ENCODE assay signal across 1 cellular context in genomic region chr17:49363251-49363650, GRCh38.
A peak's percentile ranks its signal among the peaks of the same experiment; 100 is the strongest.
TF ChIP-seq lines count a peak whose summit lies in the region.

No MANE protein-coding gene starts in this region.

TF ChIP-seq in HEK293, 187 proteins besides CTCF, POLR2A, EP300 and RAD21:
- TF ChIP-seq ZBTB11 (tag by site-specific recombination; conservative IDR thresholded peaks at IDR 0.05; ENCODE audit: low read depth) (no peak), ZNF394 (tag by site-specific recombination; IDR thresholded peaks at IDR 0.05; ENCODE audit: borderline replicate concordance) (peak; percentile 23; the same call in 1 of the 2 replicates), EGR2 (tag by site-specific recombination; IDR thresholded peaks at IDR 0.05; ENCODE audit: low read depth) (peak; percentile 28; the same call in 1 of the 2 replicates)
TF ChIP-seq in HEK293: peak in this region for 2.
